8 cellular contexts compared by ENCODE assay signal in the genomic region with DNA sequence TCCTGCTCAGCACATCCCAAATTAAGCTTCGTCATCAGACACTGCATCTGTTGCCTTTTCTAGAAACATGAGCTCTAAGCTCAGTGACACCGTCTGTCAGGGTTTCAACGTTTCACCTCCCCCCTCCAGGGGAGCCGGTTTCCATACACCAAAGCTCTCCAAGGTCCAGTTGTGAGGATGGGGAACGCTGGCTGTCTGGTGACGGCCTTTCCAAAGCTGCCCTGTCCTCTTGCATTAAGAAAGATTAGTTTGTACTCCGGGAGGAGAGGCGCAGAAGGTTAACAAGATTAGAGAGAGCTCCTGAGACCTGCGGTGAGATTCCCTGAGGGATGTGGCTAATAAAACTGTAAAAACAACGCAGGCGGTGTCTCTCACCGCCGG.
DNase-seq lines count a peak whose midpoint lies in the region; ATAC-seq and TF ChIP-seq lines count a peak whose summit lies in the region.

No MANE protein-coding gene starts in this region.

- no peaks in the 10 kb centered on the region for H3K4me1 ChIP-seq in parathyroid adenoma

- peak overlapping the region; percentile 97 for H3K27ac Mint-ChIP-seq in activated naive CD8-positive, alpha-beta T cell

- no peaks in the 10 kb centered on the region for H3K27me3 ChIP-seq in parathyroid adenoma (ENCODE audit: control insufficient read depth, insufficient read depth, low read length)

- H3K27me3 Mint-ChIP-seq in activated naive CD8-positive, alpha-beta T cell = no peaks in the 10 kb centered on the region

- TF ChIP-seq CTCF in parathyroid adenoma (IDR thresholded peaks at IDR 0.05) = no peak

- peak; percentile 81 for DNase-seq in NCI-H2107 treated with DMSO at 0.1 percent for 48 hours (lab: John Stamatoyannopoulos, UW; ENCODE audit: unreplicated experiment)
- DNase-seq in NCI-H2107 (lab: John Stamatoyannopoulos, UW) = no peak
- no peak for DNase-seq in inferior parietal cortex (ENCODE audit: extremely low spot score)

- H3K4me3 Mint-ChIP-seq in activated naive CD8-positive, alpha-beta T cell = peak overlapping the region; percentile 96

- no peak overlapping the region for H3K4me3 ChIP-seq in parathyroid adenoma (ENCODE audit: low read depth, low read length)

- no peaks in the 10 kb centered on the region for H3K79me2 ChIP-seq in parathyroid adenoma

- H3K27ac ChIP-seq in parathyroid adenoma = no peak overlapping the region

- no peak overlapping the region for H3K9ac ChIP-seq in parathyroid adenoma

- ATAC-seq in HG03520 (IDR thresholded peaks at IDR 0.05; ENCODE audit: unreplicated experiment) = peak; percentile 9
- ATAC-seq in HG02678 (IDR thresholded peaks at IDR 0.05; ENCODE audit: unreplicated experiment) = no peak
- ATAC-seq in GM21576 (IDR thresholded peaks at IDR 0.05; ENCODE audit: unreplicated experiment) = no peak

- H3K36me3 ChIP-seq in parathyroid adenoma (ENCODE audit: control insufficient read depth, insufficient read depth, low read length) = no peaks in the 10 kb centered on the region

- no peaks in the 10 kb centered on the region for H3K36me3 Mint-ChIP-seq in activated naive CD8-positive, alpha-beta T cell

- peaks cover 43% of the 10 kb centered on the region for H3K4me1 Mint-ChIP-seq in activated naive CD8-positive, alpha-beta T cell (ENCODE audit: low read depth)

- H2AFZ ChIP-seq in parathyroid adenoma = peak overlapping the region; percentile 61

- H3K9me3 ChIP-seq in parathyroid adenoma (ENCODE audit: control insufficient read depth, low read length) = no peaks in the 10 kb centered on the region

- H3K4me2 ChIP-seq in parathyroid adenoma (ENCODE audit: low read length) = no peak overlapping the region

- no peaks in the 10 kb centered on the region for H3K9me3 Mint-ChIP-seq in activated naive CD8-positive, alpha-beta T cell (ENCODE audit: low read depth)
